ENCODE assay signal across 26 cellular contexts in the genomic region with DNA sequence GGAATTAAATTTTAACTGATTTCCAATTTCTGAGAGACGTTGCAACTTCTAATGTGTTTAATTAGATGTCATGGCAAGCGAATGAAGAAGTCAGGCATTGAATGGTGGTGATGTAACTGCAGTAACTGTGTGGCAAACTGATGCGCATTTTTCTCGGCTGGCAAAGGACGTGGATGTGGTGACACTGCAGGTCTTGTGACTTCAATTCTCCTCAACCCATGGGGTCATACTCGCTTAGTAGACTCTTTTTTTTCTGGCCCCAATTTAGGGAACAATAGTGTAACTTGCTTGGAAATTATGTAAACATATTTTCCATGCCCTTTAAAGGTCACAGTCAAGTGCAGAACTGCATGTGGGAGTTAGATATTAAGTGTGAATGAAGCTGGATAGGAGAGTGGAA. TPM values are rescaled to one million over a fixed set of nuclear protein-coding genes. Genes with fewer than 3 reads are reported as not detected.
DNase-seq lines count a peak whose midpoint lies in the region; ATAC-seq and TF ChIP-seq lines count a peak whose summit lies in the region.
"Had no signal": no experiment of that assay in that cellular context is flagged by ENCODE, and none has a peak within 500 bp of the region (broad histone marks: within the 10 kb centered on the region; RNA-seq: fewer than 3 reads in every experiment).

No MANE protein-coding gene starts in this region.

- no peak for TF ChIP-seq POLR2A in gastroesophageal sphincter (IDR thresholded peaks at IDR 0.05)

- H3K9me3 Mint-ChIP-seq in osteocyte (ENCODE audit: unreplicated experiment): peaks cover 11% of the 10 kb centered on the region

- peaks cover 48% of the 10 kb centered on the region for H3K27me3 Mint-ChIP-seq in osteocyte (ENCODE audit: unreplicated experiment)

- no peak overlapping the region for H3K4me3 Mint-ChIP-seq in osteocyte (ENCODE audit: unreplicated experiment)
- H3K4me3 Mint-ChIP-seq: activated T-cell treated with anti-CD3 and anti-CD28 coated beads, Interleukin-2, amount 50 U/mL, for 72 hours; endodermal cell; stimulated activated effector memory CD8-positive, alpha-beta T cell treated with anti-CD3 and anti-CD28 coated beads, Interleukin-12 subunit alpha, Interleukin-12 subunit beta, amount 100 ng/mL, for 72 hours had no signal

- ATAC-seq in gastroesophageal sphincter (peak; percentile 21), upper lobe of right lung (peak; percentile 39), HG03175 (IDR thresholded peaks at IDR 0.05; ENCODE audit: unreplicated experiment) (no peak)
- ATAC-seq: activated T-cell treated with anti-CD3 and anti-CD28 coated beads, Interleukin-2, amount 50 U/mL, for 72 hours; stimulated activated effector memory CD8-positive, alpha-beta T cell treated with anti-CD3 and anti-CD28 coated beads, Interleukin-12 subunit alpha, Interleukin-12 subunit beta, amount 100 ng/mL, for 72 hours had no signal

- TF ChIP-seq CTCF in gastroesophageal sphincter (IDR thresholded peaks at IDR 0.05) (no peak), osteocyte (IDR thresholded peaks at IDR 0.05) (no peak), upper lobe of right lung (IDR thresholded peaks at IDR 0.05) (no peak)

- peaks cover 8% of the 10 kb centered on the region for H3K4me1 Mint-ChIP-seq in osteocyte (ENCODE audit: unreplicated experiment)

- WGBS in gastroesophageal sphincter (ENCODE audit: low coverage in 1 of 2), 2 donors: 53 to 77% methylated on average over 6 of the region's 6 CpGs

- peaks cover 33% of the 10 kb centered on the region for H3K27me3 ChIP-seq in gastroesophageal sphincter
- H3K27me3 ChIP-seq in upper lobe of right lung: no peaks in the 10 kb centered on the region
- H3K27me3 ChIP-seq: thyroid gland had no signal

- H3K9me3 ChIP-seq in gastroesophageal sphincter (peaks cover 0 to 10% (median 0%) of the 10 kb centered on the region in 3 donors), upper lobe of right lung (peaks cover 5% of the 10 kb centered on the region)
- H3K9me3 ChIP-seq: BE2C, prostate gland, thyroid gland had no signal

- H3K36me3 ChIP-seq in gastroesophageal sphincter: no peaks in the 10 kb centered on the region
- H3K36me3 ChIP-seq in upper lobe of right lung: no peaks in the 10 kb centered on the region
- H3K36me3 ChIP-seq: BE2C, prostate gland, thyroid gland had no signal

- intact Hi-C loops in upper lobe of right lung (cut with DNase I): no loop called here

- H3K36me3 Mint-ChIP-seq in osteocyte (ENCODE audit: unreplicated experiment): no peaks in the 10 kb centered on the region
- H3K36me3 Mint-ChIP-seq: activated naive CD8-positive, alpha-beta T cell; stimulated activated effector memory CD8-positive, alpha-beta T cell treated with anti-CD3 and anti-CD28 coated beads, Interleukin-12 subunit alpha, Interleukin-12 subunit beta, amount 100 ng/mL, for 72 hours had no signal

- H3K4me1 ChIP-seq in gastroesophageal sphincter: peaks cover 0 to 32% (median 14%) of the 10 kb centered on the region in 3 donors
- peaks cover 18% of the 10 kb centered on the region for H3K4me1 ChIP-seq in upper lobe of right lung
- H3K4me1 ChIP-seq: BE2C, prostate gland had no signal

- TF ChIP-seq EP300 in gastroesophageal sphincter (IDR thresholded peaks at IDR 0.05): no peak

- H3K27ac Mint-ChIP-seq in osteocyte (ENCODE audit: unreplicated experiment): no peak overlapping the region
- H3K27ac Mint-ChIP-seq: activated naive CD8-positive, alpha-beta T cell; activated T-cell treated with anti-CD3 and anti-CD28 coated beads, Interleukin-2, amount 50 U/mL, for 72 hours; endodermal cell; nephron progenitor cell; stimulated activated effector memory CD8-positive, alpha-beta T cell treated with anti-CD3 and anti-CD28 coated beads, Interleukin-12 subunit alpha, Interleukin-12 subunit beta, amount 100 ng/mL, for 72 hours had no signal

- DNase-seq in SIG-M5 treated with dmso at 0.1 percent for 504 hours (lab: John Stamatoyannopoulos, UW; ENCODE audit: unreplicated experiment) (peak; percentile 30), SIG-M5 (lab: John Stamatoyannopoulos, UW) (no peak), osteocyte (ENCODE audit: extremely low spot score, unreplicated experiment) (peak; percentile 17), upper lobe of right lung (no peak), NK-92 (lab: John Stamatoyannopoulos, UW; ENCODE audit: unreplicated experiment) (no peak), HCEC 1CT (no peak)
- DNase-seq: activated CD4-positive, CD25-positive, alpha-beta regulatory T cell; activated CD8-positive, alpha-beta memory T cell treated with anti-CD3 and anti-CD28 coated beads for 24 hours; activated T-cell treated with anti-CD3 and anti-CD28 coated beads, Interleukin-2, amount 50 U/mL, for 72 hours; BE2C; endodermal cell; hippocampal formation; Kasumi-1; NCI-H526 treated with DMSO at 0.1 percent for 48 hours; nephron progenitor cell; PC-9; thyroid gland had no signal

- no peak overlapping the region for H3K4me3 ChIP-seq in gastroesophageal sphincter
- H3K4me3 ChIP-seq in upper lobe of right lung: no peak overlapping the region
- H3K4me3 ChIP-seq: PC-9, prostate gland, SK-N-MC, thyroid gland had no signal

- H3K27ac ChIP-seq in gastroesophageal sphincter (peak overlapping the region in 2 of 4 donors; percentile 69 to 78), upper lobe of right lung (peak overlapping the region; percentile 90)
- H3K27ac ChIP-seq: PC-9, prostate gland, SK-N-MC, thyroid gland had no signal

RNA-seq across cellular contexts. Expression of a gene that starts 1.9 kb away (rescaled TPM):
- 10 to 100 TPM in 1 of 4 donors, 1 to 10 TPM in 3; 1.4 to 13.7 (median 2.9) TPM for total RNA-seq in gastroesophageal sphincter
- not detected in 2 replicates for total RNA-seq in osteocyte
- total RNA-seq in upper lobe of right lung: 43.3 TPM
- total RNA-seq: A172; activated T-cell treated with anti-CD3 and anti-CD28 coated beads, Interleukin-2, amount 50 U/mL, for 72 hours; chondrocyte; HT1080; PC-9 had no signal

Comparison
In these comparisons a context has a peak if more than half of its experiments do, and no peak if none do; other contexts are left out.
1. DNase-seq: peak in SIG-M5 treated with dmso at 0.1 percent for 504 hours (single experiment) and osteocyte (single experiment); none in SIG-M5 (single experiment), upper lobe of right lung (single experiment), NK-92 (single experiment) and HCEC 1CT (single experiment).